Comparison of ENCODE assay signal across 8 cellular contexts in genomic region chr2:207337234-207338219, GRCh38.
A peak's percentile ranks its signal among the peaks of the same experiment; 100 is the strongest.
DNase-seq lines count a peak whose midpoint lies in the region; ATAC-seq and TF ChIP-seq lines count a peak whose summit lies in the region.

No MANE protein-coding gene starts in this region.

- H3K27ac Mint-ChIP-seq in activated naive CD4-positive, alpha-beta T cell treated with anti-CD3 and anti-CD28 coated beads, Interleukin-2, amount 10 ng/mL, durations not matched to agents 7 days and 5 days: peak overlapping the region; percentile 47

- intact Hi-C loops in left ventricle myocardium inferior (cut with micrococcal nuclease): loop anchor here (10.0 kb wide), 1 partner anchor 173 kb away; the partner anchor contains the start of gene KLF7
- intact Hi-C loops in Right ventricle myocardium inferior (cut with DNase I): loop anchor here (10.0 kb wide), 1 partner anchor 293 kb away; no protein-coding TSS in a partner anchor
- intact Hi-C loops in body of pancreas (cut with DNase I): no loop called here

- H3K4me1 Mint-ChIP-seq in activated naive CD4-positive, alpha-beta T cell treated with anti-CD3 and anti-CD28 coated beads, Interleukin-2, amount 10 ng/mL, durations not matched to agents 7 days and 5 days: peaks cover 45% of the 10 kb centered on the region

- H3K9me3 ChIP-seq in left ventricle myocardium inferior (replicated peaks) (no peaks in the 10 kb centered on the region), body of pancreas (no peaks in the 10 kb centered on the region)

- peaks cover 2% of the 10 kb centered on the region for H3K9me3 Mint-ChIP-seq in activated naive CD4-positive, alpha-beta T cell treated with anti-CD3 and anti-CD28 coated beads, Interleukin-2, amount 10 ng/mL, durations not matched to agents 7 days and 5 days

- TF ChIP-seq CTCF in left ventricle myocardium inferior (IDR thresholded peaks at IDR 0.05; ENCODE audit: borderline replicate concordance) (no peak), retinal pigment epithelial cell (conservative IDR thresholded peaks at IDR 0.05; ENCODE audit: low read depth, low read length) (no peak), body of pancreas (IDR thresholded peaks at IDR 0.05) (no peak)

- no peaks in the 10 kb centered on the region for H3K27me3 ChIP-seq in left ventricle myocardium inferior (ENCODE audit: low read depth)
- no peaks in the 10 kb centered on the region for H3K27me3 ChIP-seq in body of pancreas

- H3K36me3 Mint-ChIP-seq in activated naive CD4-positive, alpha-beta T cell treated with anti-CD3 and anti-CD28 coated beads, Interleukin-2, amount 10 ng/mL, durations not matched to agents 7 days and 5 days: peaks cover 4% of the 10 kb centered on the region

- H3K27me3 Mint-ChIP-seq in activated naive CD4-positive, alpha-beta T cell treated with anti-CD3 and anti-CD28 coated beads, Interleukin-2, amount 10 ng/mL, durations not matched to agents 7 days and 5 days: no peaks in the 10 kb centered on the region

- DNase-seq in left ventricle myocardium inferior: no peak
- no peak for DNase-seq in Right ventricle myocardium inferior (ENCODE audit: missing footprints)
- DNase-seq in activated naive CD4-positive, alpha-beta T cell treated with anti-CD3 and anti-CD28 coated beads, Interleukin-2, amount 10 ng/mL, durations not matched to agents 7 days and 5 days: no peak
- peak; percentile 68 for DNase-seq in retinal pigment epithelial cell (ENCODE audit: low read depth)
- no peak for DNase-seq in body of pancreas
- DNase-seq in NCI-H1930 (lab: John Stamatoyannopoulos, UW): no peak

- H3K4me1 ChIP-seq in left ventricle myocardium inferior (peaks cover 66% of the 10 kb centered on the region), body of pancreas (peaks cover 9% of the 10 kb centered on the region)

- 61 to 62% methylated on average over 6 of the region's 6 CpGs for WGBS in body of pancreas, 2 donors

- ATAC-seq in Right ventricle myocardium inferior (no peak), HG03280 (IDR thresholded peaks at IDR 0.05; ENCODE audit: unreplicated experiment) (peak; percentile 55), HG03196 (IDR thresholded peaks at IDR 0.05; ENCODE audit: unreplicated experiment) (no peak), body of pancreas (no peak)

- no peak overlapping the region for H3K4me3 Mint-ChIP-seq in activated naive CD4-positive, alpha-beta T cell treated with anti-CD3 and anti-CD28 coated beads, Interleukin-2, amount 10 ng/mL, durations not matched to agents 7 days and 5 days

- H3K27ac ChIP-seq in left ventricle myocardium inferior (replicated peaks) (peak overlapping the region; percentile 93), body of pancreas (no peak overlapping the region)

- H3K4me3 ChIP-seq in left ventricle myocardium inferior (peak overlapping the region; percentile 24), retinal pigment epithelial cell (ENCODE audit: low read length) (no peak overlapping the region), body of pancreas (no peak overlapping the region)

- no peak for TF ChIP-seq POLR2A in body of pancreas (IDR thresholded peaks at IDR 0.05)

- H3K36me3 ChIP-seq in left ventricle myocardium inferior (no peaks in the 10 kb centered on the region), body of pancreas (replicated peaks in 1 of 2; ENCODE audit: insufficient read depth in 1 of 2, low read depth in 2 of 2) (no peaks in the 10 kb centered on the region)

- CTCF ChIA-PET in activated naive CD4-positive, alpha-beta T cell treated with anti-CD3 and anti-CD28 coated beads, Interleukin-2, amount 10 ng/mL, durations not matched to agents 7 days and 5 days (lab: Charles Lee): interaction anchor here (0.8 to 2.3 kb wide), 3 partner anchors 12 to 135 kb away, joined by 3 to 12 read pairs (median 3); no protein-coding TSS in a partner anchor
